In the genomic region with DNA sequence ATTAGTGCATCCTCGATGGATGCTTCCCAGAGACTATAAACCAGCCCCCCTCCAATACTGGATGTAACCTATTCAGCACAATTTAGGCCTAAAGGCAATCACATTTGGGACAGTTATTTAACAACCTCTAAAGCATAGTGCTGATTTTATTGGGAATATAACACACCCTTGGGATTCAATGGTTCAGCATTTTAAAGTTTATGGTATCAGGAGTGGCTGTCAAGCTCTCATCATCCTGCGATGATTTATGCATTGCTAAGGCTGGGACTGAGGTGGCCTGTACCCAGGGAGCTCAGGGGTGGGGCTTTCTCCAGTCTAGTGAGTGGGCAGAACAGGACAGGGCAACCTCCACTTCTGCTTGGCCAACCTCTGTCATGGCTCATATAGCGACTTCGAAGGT, we compare ENCODE assay signal across 24 cellular contexts.
"Had no signal": no experiment of that assay in that cellular context is flagged by ENCODE, and none has a peak within 500 bp of the region (broad histone marks: within the 10 kb centered on the region; RNA-seq: fewer than 3 reads in every experiment).

No MANE protein-coding gene starts in this region.

- H3K36me3 ChIP-seq: brain microvascular endothelial cell had no signal

- DNase-seq: activated B cell treated with CpG ODN at 0.5 μM for 24 hours; activated CD4-positive, alpha-beta T cell treated with anti-CD3 and anti-CD28 coated beads for 1 hour; activated CD4-positive, alpha-beta T cell treated with anti-CD3 and anti-CD28 coated beads, Interleukin-2, amount 10 ng/mL, durations not matched to agents 24 days and 14 days; activated CD4-positive, alpha-beta T cell treated with anti-CD3 and anti-CD28 coated beads, Interleukin-2, amount 50 U/mL, for 48 hours; activated CD8-positive, alpha-beta memory T cell treated with anti-CD3 and anti-CD28 coated beads, Interleukin-2, amount 10 ng/mL, durations not matched to agents 7 days and 5 days; activated gamma-delta T cell; activated naive CD4-positive, alpha-beta T cell treated with anti-CD3 and anti-CD28 coated beads for 36 hours; activated T-cell treated with anti-CD3 and anti-CD28 coated beads, Interleukin-2, amount 50 U/mL, for 48 hours; amygdala; brain microvascular endothelial cell; cerebellar nuclear complex; KG1; NCI-H1092; NCI-H1417; NCI-H1930; NCI-H2171; NCI-H2227 treated with DMSO at 0.1 percent for 48 hours; NCI-H446 treated with DMSO at 0.1 percent for 48 hours; NCI-H524 treated with DMSO at 0.1 percent for 48 hours; NCI-H774; SIG-M5; T-helper 17 cell; T-helper 9 cell had no signal

- ATAC-seq: activated CD8-positive, alpha-beta memory T cell treated with anti-CD3 and anti-CD28 coated beads, Interleukin-2, amount 10 ng/mL, durations not matched to agents 7 days and 5 days; activated T-helper 17 cell treated with anti-CD3 and anti-CD28 coated beads, Interleukin-2, amount 50 U/mL, for 72 hours; T-helper 17 cell had no signal

- H3K27ac ChIP-seq: brain microvascular endothelial cell had no signal

- H3K27me3 ChIP-seq: brain microvascular endothelial cell had no signal
